Comparison of ENCODE assay signal across 10 cellular contexts in genomic region chr17:15463363-15463762, GRCh38. TPM values are rescaled to one million over a fixed set of nuclear protein-coding genes. Genes with fewer than 3 reads are reported as not detected.
DNase-seq lines count a peak whose midpoint lies in the region; ATAC-seq and TF ChIP-seq lines count a peak whose summit lies in the region.
"Had no signal": no experiment of that assay in that cellular context is flagged by ENCODE, and none has a peak within 500 bp of the region (broad histone marks: within the 10 kb centered on the region; RNA-seq: fewer than 3 reads in every experiment).

No MANE protein-coding gene starts in this region.

- H3K27ac ChIP-seq in right lobe of liver, result no peak overlapping the region
- H3K27ac ChIP-seq in tibial artery, result peak overlapping the region; percentile 51 to 63
- H3K27ac ChIP-seq: neutrophil had no signal

- no peaks in the 10 kb centered on the region for H3K9me3 ChIP-seq in right lobe of liver
- no peaks in the 10 kb centered on the region for H3K9me3 ChIP-seq in tibial artery
- H3K9me3 ChIP-seq: neutrophil had no signal

- peaks cover 5 to 16% of the 10 kb centered on the region in 2 donors for H3K36me3 Mint-ChIP-seq in stimulated activated naive B cell treated with anti-CD40 and anti-IgM and Interleukin-4, amounts not matched to agents 10 μg/mL and 1 μg/mL and 100 μg/mL, for 72 hours
- H3K36me3 Mint-ChIP-seq in activated naive CD4-positive, alpha-beta T cell treated with anti-CD3 and anti-CD28 coated beads for 36 hours (ENCODE audit: low read depth), result peaks cover 13% of the 10 kb centered on the region

- peak; percentile 28 for DNase-seq in LNCaP clone FGC (ENCODE audit: low read depth)
- peak; percentile 58 for DNase-seq in dermis blood vessel endothelial cell
- DNase-seq in right lobe of liver, result no peak
- peak; percentile 45 to 78 for DNase-seq in tibial artery
- DNase-seq in NCI-H82 (lab: John Stamatoyannopoulos, UW), result no peak
- no peak for DNase-seq in stimulated activated naive B cell treated with anti-CD40 and anti-IgM and Interleukin-4, amounts not matched to agents 10 μg/mL and 1 μg/mL and 100 μg/mL, for 72 hours
- DNase-seq in activated naive CD4-positive, alpha-beta T cell treated with anti-CD3 and anti-CD28 coated beads for 36 hours, result no peak
- DNase-seq: activated naive CD8-positive, alpha-beta T cell treated with anti-CD3 and anti-CD28 coated beads for 36 hours had no signal

- TF ChIP-seq POLR2A in right lobe of liver (IDR thresholded peaks at IDR 0.05), result no peak

- ATAC-seq in right lobe of liver, result peak; percentile 37 to 47 (median 43)
- ATAC-seq in HG03442 (IDR thresholded peaks at IDR 0.05; ENCODE audit: unreplicated experiment), result no peak
- ATAC-seq in stimulated activated naive B cell treated with anti-CD40 and anti-IgM and Interleukin-4, amounts not matched to agents 10 μg/mL and 1 μg/mL and 100 μg/mL, for 72 hours (replicated peaks), result no peak

- H3K4me3 Mint-ChIP-seq in stimulated activated naive B cell treated with anti-CD40 and anti-IgM and Interleukin-4, amounts not matched to agents 10 μg/mL and 1 μg/mL and 100 μg/mL, for 72 hours, result no peak overlapping the region
- H3K4me3 Mint-ChIP-seq in activated naive CD4-positive, alpha-beta T cell treated with anti-CD3 and anti-CD28 coated beads for 36 hours, result no peak overlapping the region
- H3K4me3 Mint-ChIP-seq: activated naive CD8-positive, alpha-beta T cell treated with anti-CD3 and anti-CD28 coated beads for 36 hours had no signal

- intact Hi-C loops in right lobe of liver (cut with DNase I), result no loop called here
- intact Hi-C loops in tibial artery (cut with DNase I; ENCODE audit: low total_unique reads), result no loop called here
- intact Hi-C loops in activated naive CD4-positive, alpha-beta T cell treated with anti-CD3 and anti-CD28 coated beads for 36 hours (cut with micrococcal nuclease), result no loop called here

- H3K27ac Mint-ChIP-seq in stimulated activated naive B cell treated with anti-CD40 and anti-IgM and Interleukin-4, amounts not matched to agents 10 μg/mL and 1 μg/mL and 100 μg/mL, for 72 hours, result no peak overlapping the region
- no peak overlapping the region for H3K27ac Mint-ChIP-seq in activated naive CD4-positive, alpha-beta T cell treated with anti-CD3 and anti-CD28 coated beads for 36 hours
- H3K27ac Mint-ChIP-seq: activated naive CD8-positive, alpha-beta T cell treated with anti-CD3 and anti-CD28 coated beads for 36 hours had no signal

- no peaks in the 10 kb centered on the region for H3K4me1 Mint-ChIP-seq in stimulated activated naive B cell treated with anti-CD40 and anti-IgM and Interleukin-4, amounts not matched to agents 10 μg/mL and 1 μg/mL and 100 μg/mL, for 72 hours
- no peaks in the 10 kb centered on the region for H3K4me1 Mint-ChIP-seq in activated naive CD4-positive, alpha-beta T cell treated with anti-CD3 and anti-CD28 coated beads for 36 hours (ENCODE audit: low read depth)
- H3K4me1 Mint-ChIP-seq: activated naive CD8-positive, alpha-beta T cell treated with anti-CD3 and anti-CD28 coated beads for 36 hours had no signal

- H3K27me3 ChIP-seq in right lobe of liver (no peaks in the 10 kb centered on the region), tibial artery (no peaks in the 10 kb centered on the region)
- H3K27me3 ChIP-seq: neutrophil had no signal

- WGBS in right lobe of liver (ENCODE audit: insufficient coverage, low coverage, low lambda C conversion rate, missing lambda C conversion rate), result 48% methylated on average over 6 of the region's 6 CpGs

- H3K4me1 ChIP-seq in right lobe of liver (no peaks in the 10 kb centered on the region), tibial artery (peaks cover 0 to 30% (median 23%) of the 10 kb centered on the region in 4 donors)

- H3K9me3 Mint-ChIP-seq in stimulated activated naive B cell treated with anti-CD40 and anti-IgM and Interleukin-4, amounts not matched to agents 10 μg/mL and 1 μg/mL and 100 μg/mL, for 72 hours, result peaks cover 3 to 5% of the 10 kb centered on the region in 2 donors
- H3K9me3 Mint-ChIP-seq in activated naive CD4-positive, alpha-beta T cell treated with anti-CD3 and anti-CD28 coated beads for 36 hours, result peaks cover 4% of the 10 kb centered on the region

- CTCF ChIA-PET in activated naive CD4-positive, alpha-beta T cell treated with anti-CD3 and anti-CD28 coated beads for 36 hours (lab: Charles Lee), result interaction anchor here (0.5 kb wide), 1 partner anchor 15 kb away, joined by 3 read pairs; no protein-coding TSS in a partner anchor

- no peak overlapping the region for H3K4me3 ChIP-seq in LNCaP clone FGC (ENCODE audit: low read depth, low read length)
- H3K4me3 ChIP-seq in right lobe of liver, result no peak overlapping the region
- H3K4me3 ChIP-seq in tibial artery, result no peak overlapping the region

- H3K36me3 ChIP-seq in right lobe of liver (no peaks in the 10 kb centered on the region), tibial artery (no peaks in the 10 kb centered on the region)
- H3K36me3 ChIP-seq: neutrophil had no signal

- H3K27me3 Mint-ChIP-seq in stimulated activated naive B cell treated with anti-CD40 and anti-IgM and Interleukin-4, amounts not matched to agents 10 μg/mL and 1 μg/mL and 100 μg/mL, for 72 hours, result no peaks in the 10 kb centered on the region
- H3K27me3 Mint-ChIP-seq in activated naive CD4-positive, alpha-beta T cell treated with anti-CD3 and anti-CD28 coated beads for 36 hours (ENCODE audit: low read depth), result no peaks in the 10 kb centered on the region
- H3K27me3 Mint-ChIP-seq: activated naive CD8-positive, alpha-beta T cell treated with anti-CD3 and anti-CD28 coated beads for 36 hours had no signal

- no peak for TF ChIP-seq CTCF in LNCaP clone FGC (IDR thresholded peaks at IDR 0.05; ENCODE audit: control insufficient read depth, extremely low read depth, insufficient read depth)
- no peak for TF ChIP-seq CTCF in right lobe of liver (IDR thresholded peaks at IDR 0.05)
- TF ChIP-seq CTCF in tibial artery (IDR thresholded peaks at IDR 0.05), result no peak

RNA-seq across cellular contexts. Expression of gene CDRT4, which starts 4.1 kb away (rescaled TPM):
- total RNA-seq in dermis blood vessel endothelial cell, result 0.93 and 1.9 TPM in 2 replicates
- total RNA-seq in right lobe of liver, result 1 to 10 TPM in 3 of 6 experiments, under 1 TPM in 3; 0.43 to 3.3 (median 1.3) TPM
- 1 to 10 TPM; 1.0 TPM for total RNA-seq in activated naive CD4-positive, alpha-beta T cell treated with anti-CD3 and anti-CD28 coated beads for 36 hours

Comparison
In these comparisons a context has a peak if more than half of its experiments do, and no peak if none do; other contexts are left out.
1. DNase-seq: peak in LNCaP clone FGC (single experiment), dermis blood vessel endothelial cell (single experiment) and tibial artery (2 of 2); none in right lobe of liver (0 of 3), NCI-H82 (single experiment), stimulated activated naive B cell treated with anti-CD40 and anti-IgM and Interleukin-4, amounts not matched to agents 10 μg/mL and 1 μg/mL and 100 μg/mL, for 72 hours (single experiment) and activated naive CD4-positive, alpha-beta T cell treated with anti-CD3 and anti-CD28 coated beads for 36 hours (single experiment).
2. ATAC-seq: peak in right lobe of liver (4 of 4); none in HG03442 (single experiment) and stimulated activated naive B cell treated with anti-CD40 and anti-IgM and Interleukin-4, amounts not matched to agents 10 μg/mL and 1 μg/mL and 100 μg/mL, for 72 hours (0 of 2).
3. H3K27ac ChIP-seq: peak in tibial artery (2 of 2); none in right lobe of liver (0 of 3).